Comparison of ENCODE assay signal across 8 cellular contexts in genomic region chrX:65926095-65927019, GRCh38.
DNase-seq lines count a peak whose midpoint lies in the region; ATAC-seq and TF ChIP-seq lines count a peak whose summit lies in the region.

No MANE protein-coding gene starts in this region.

- H3K27ac Mint-ChIP-seq in T-cell: peak overlapping the region; percentile 74 to 81
- peak overlapping the region; percentile 71 to 79 for H3K27ac Mint-ChIP-seq in effector memory CD8-positive, alpha-beta T cell
- no peak overlapping the region for H3K27ac Mint-ChIP-seq in Calu3 (ENCODE audit: unreplicated experiment)

- TF ChIP-seq CTCF in Calu3 (IDR thresholded peaks at IDR 0.05; ENCODE audit: unreplicated experiment) (no peak), GM10248 (IDR thresholded peaks at IDR 0.05; ENCODE audit: control extremely low read depth, extremely low read depth, low read depth, missing control alignments) (no peak)

- ATAC-seq in GM18498 (IDR thresholded peaks at IDR 0.05; ENCODE audit: unreplicated experiment) (peak; percentile 85), HG02973 (IDR thresholded peaks at IDR 0.05; ENCODE audit: unreplicated experiment) (peak; percentile 59), T-cell (replicated peaks in 1 of 4) (peak; percentile 86 to 91 (median 90))
- ATAC-seq in effector memory CD8-positive, alpha-beta T cell (replicated peaks): peak; percentile 89

- no TSS peak for BruUV-seq in Calu3 (replicated peaks; lab: Mats Ljungman, UMichigan)

- no peaks in the 10 kb centered on the region for H3K36me3 Mint-ChIP-seq in T-cell
- H3K36me3 Mint-ChIP-seq in effector memory CD8-positive, alpha-beta T cell (ENCODE audit: insufficient read depth): no peaks in the 10 kb centered on the region
- H3K36me3 Mint-ChIP-seq in Calu3 (ENCODE audit: insufficient read depth, unreplicated experiment): no peaks in the 10 kb centered on the region

- H3K27me3 Mint-ChIP-seq in T-cell (peaks cover 0 to 5% of the 10 kb centered on the region in 2 donors), Calu3 (ENCODE audit: unreplicated experiment) (no peaks in the 10 kb centered on the region)
- H3K27me3 Mint-ChIP-seq in effector memory CD8-positive, alpha-beta T cell: no peaks in the 10 kb centered on the region

- intact Hi-C loops in Calu3 (cut with micrococcal nuclease; ENCODE audit: unreplicated experiment): no loop called here

- peaks cover 0 to 4% (median 0%) of the 10 kb centered on the region in 3 donors for H3K9me3 Mint-ChIP-seq in T-cell
- peaks cover under 1 to 1% of the 10 kb centered on the region in 2 donors for H3K9me3 Mint-ChIP-seq in effector memory CD8-positive, alpha-beta T cell
- peaks cover 5% of the 10 kb centered on the region for H3K9me3 Mint-ChIP-seq in Calu3 (ENCODE audit: low read depth, unreplicated experiment)

- H3K4me1 Mint-ChIP-seq in T-cell (peaks cover 58 to 69% (median 64%) of the 10 kb centered on the region in 3 donors), Calu3 (ENCODE audit: low read depth, unreplicated experiment) (peaks cover 3% of the 10 kb centered on the region)
- peaks cover 26 to 41% of the 10 kb centered on the region in 2 donors for H3K4me1 Mint-ChIP-seq in effector memory CD8-positive, alpha-beta T cell (ENCODE audit: low read depth in 2 of 2)

- POLR2A ChIA-PET in T-cell (lab: Charles Lee) (interaction anchor here in 1 of 2 donors (0.5 to 0.6 kb wide), 2 partner anchors 146 to 204 kb away, joined by 3 to 4 read pairs; no protein-coding TSS in a partner anchor), GM10248 (lab: Yijun Ruan, JAX) (no interaction called here)

- peak overlapping the region; percentile 43 to 65 (median 62) for H3K4me3 Mint-ChIP-seq in T-cell
- H3K4me3 Mint-ChIP-seq in effector memory CD8-positive, alpha-beta T cell: peak overlapping the region; percentile 56 to 65
- H3K4me3 Mint-ChIP-seq in Calu3 (ENCODE audit: low read depth, unreplicated experiment): no peak overlapping the region

- CTCF ChIA-PET in T-cell (lab: Charles Lee): no interaction called here
- CTCF ChIA-PET in Calu3 (lab: Charles Lee): no interaction called here
- CTCF ChIA-PET in GM10248 (lab: Yijun Ruan, JAX): interaction anchor here (1.2 to 1.4 kb wide), 2 partner anchors 20 to 330 kb away, joined by 3 read pairs; no protein-coding TSS in a partner anchor

- DNase-seq in T-cell (peak in 32 of 34 experiments; percentile 9 to 50 (median 26)), Calu3 (no peak), NCI-H2227 treated with DMSO at 0.1 percent for 48 hours (lab: John Stamatoyannopoulos, UW) (no peak), hypothalamus (lab: John Stamatoyannopoulos, UW) (no peak), GM10248 (ENCODE audit: extremely low spot score) (no peak)
- peak; percentile 20 to 28 (median 27) for DNase-seq in effector memory CD8-positive, alpha-beta T cell

Comparison
In these comparisons a context has a peak if more than half of its experiments do, and no peak if none do; other contexts are left out.
1. DNase-seq: peak in T-cell (32 of 34) and effector memory CD8-positive, alpha-beta T cell (3 of 3); none in Calu3 (single experiment), NCI-H2227 treated with DMSO at 0.1 percent for 48 hours (single experiment), hypothalamus (0 of 51) and GM10248 (single experiment).
2. Peak in every context shown above with its lines, with median percentiles within 50 percentile points of each other: ATAC-seq.